Comparison of ENCODE assay signal across 21 cellular contexts in genomic region chr18:59059140-59059539, GRCh38.
A peak's percentile ranks its signal among the peaks of the same experiment; 100 is the strongest.
DNase-seq lines count a peak whose midpoint lies in the region; ATAC-seq, FAIRE-seq and TF ChIP-seq lines count a peak whose summit lies in the region.
"Had no signal": no experiment of that assay in that cellular context is flagged by ENCODE, and none has a peak within 500 bp of the region (broad histone marks: within the 10 kb centered on the region; RNA-seq: fewer than 3 reads in every experiment).

No MANE protein-coding gene starts in this region.

- H3K27me3 ChIP-seq in PC-3 (ENCODE audit: low read length) (no peaks in the 10 kb centered on the region), bronchial epithelial cell (ENCODE audit: control insufficient read depth, insufficient read depth, low read length) (no peaks in the 10 kb centered on the region), GM23248 (replicated peaks; ENCODE audit: insufficient read depth) (no peaks in the 10 kb centered on the region)
- H3K27me3 ChIP-seq: BE2C, BLaER1 had no signal

- WGBS in GM23248 (ENCODE audit: low coverage in 1 of 2, low lambda C conversion rate in 2 of 2, missing lambda C conversion rate in 2 of 2), 2 experiments: 97 to 98% methylated on average over 4 of the region's 4 CpGs

- intact Hi-C loops in PC-3 (cut with micrococcal nuclease): no loop called here

- 0 out of 2 replicates have a peak overlapping the region, but pooled peaks have one; percentile 20 for H2AFZ ChIP-seq in PC-3 (ENCODE audit: low read length)
- H2AFZ ChIP-seq in GM23248: no peak overlapping the region

- H3K9ac ChIP-seq in PC-3 (ENCODE audit: low read length): peak overlapping the region; percentile 63
- H3K9ac ChIP-seq in GM23248: no peak overlapping the region
- H3K9ac ChIP-seq: BLaER1 had no signal

- ATAC-seq in PC-3: peak; percentile 58
- no peak for ATAC-seq in GM21381 (IDR thresholded peaks at IDR 0.05; ENCODE audit: unreplicated experiment)
- ATAC-seq: CD8-positive, alpha-beta T cell had no signal

- H3K79me2 ChIP-seq in PC-3 (ENCODE audit: low read length) (no peaks in the 10 kb centered on the region), GM23248 (ENCODE audit: insufficient read depth) (no peaks in the 10 kb centered on the region)

- POLR2A ChIA-PET in PC-3 (lab: Charles Lee; ENCODE audit: unreplicated experiment): interaction anchor here (0.5 kb wide), 1 partner anchor 94 kb away, joined by 9 read pairs; no protein-coding TSS in a partner anchor

- BruUV-seq in PC-3 (replicated peaks; lab: Mats Ljungman, UMichigan): no TSS peak

- H3K36me3 ChIP-seq in PC-3 (ENCODE audit: low read depth, low read length) (no peaks in the 10 kb centered on the region), bronchial epithelial cell (ENCODE audit: control insufficient read depth, insufficient read depth, low read length) (no peaks in the 10 kb centered on the region), GM23248 (ENCODE audit: low read depth) (no peaks in the 10 kb centered on the region)
- H3K36me3 ChIP-seq: BE2C, BLaER1 had no signal

- in situ Hi-C loops in GM23248 (cut with MboI): no loop called here

- H3K4me3 ChIP-seq in PC-3 (ENCODE audit: low read length) (no peak overlapping the region), bronchial epithelial cell (ENCODE audit: low read depth, low read length) (no peak overlapping the region), GM23248 (no peak overlapping the region)
- H3K4me3 ChIP-seq: BLaER1 had no signal

- no peak for DNase-seq in D721Med (ENCODE audit: insufficient read length, low spot score)
- DNase-seq in PC-3: peak; percentile 67
- DNase-seq in bronchial epithelial cell (ENCODE audit: low read depth): peak; percentile 24
- no peak for DNase-seq in COLO829 (ENCODE audit: low spot score)
- no peak for DNase-seq in GM23248
- no peak for DNase-seq in activated gamma-delta T cell treated with Interleukin-2 at 50 U/mL for 16 hours
- DNase-seq: 8988T; ACHN; BE2C; C1 segment of cervical spinal cord; CD4-positive, alpha-beta T cell; CD8-positive, alpha-beta T cell; COR-L47; DMS79 treated with DMSO at 0.1 percent for 48 hours; GF-D8 had no signal

- H3K9me3 ChIP-seq in PC-3 (ENCODE audit: low read length): no peaks in the 10 kb centered on the region
- H3K9me3 ChIP-seq in GM23248 (ENCODE audit: low read depth): no peaks in the 10 kb centered on the region
- H3K9me3 ChIP-seq: BE2C, BLaER1 had no signal

- FAIRE-seq in D721Med (lab: Jason Lieb, UNC) (peak; percentile 86), bronchial epithelial cell (lab: Jason Lieb, UNC) (no peak)
- FAIRE-seq: A204.1, G401.6, GM12891, GM19239 had no signal

- CTCF ChIA-PET in PC-3 (lab: Charles Lee): no interaction called here

- TF ChIP-seq CTCF in D721Med (IDR thresholded peaks at IDR 0.05; ENCODE audit: insufficient read depth, missing control alignments) (no peak), PC-3 (conservative IDR thresholded peaks at IDR 0.05; ENCODE audit: low read depth, low read length) (no peak), bronchial epithelial cell (IDR thresholded peaks at IDR 0.05; ENCODE audit: insufficient read depth, low read length, severe bottlenecking) (no peak)

- H3K9me2 ChIP-seq in PC-3 (replicated peaks; ENCODE audit: low read length) (no peaks in the 10 kb centered on the region), GM23248 (ENCODE audit: insufficient read depth) (no peaks in the 10 kb centered on the region)

- peak overlapping the region; percentile 43; the same call in 1 of the 2 replicates for H3K4me2 ChIP-seq in PC-3 (ENCODE audit: low read length)
- H3K4me2 ChIP-seq in GM23248 (ENCODE audit: unreplicated experiment): no peak overlapping the region
- H3K4me2 ChIP-seq: BLaER1 had no signal

- no peaks in the 10 kb centered on the region for H4K20me1 ChIP-seq in PC-3 (ENCODE audit: low read length)
- no peaks in the 10 kb centered on the region for H4K20me1 ChIP-seq in GM23248 (ENCODE audit: insufficient read depth)
- H4K20me1 ChIP-seq: BLaER1 had no signal

- H3F3A ChIP-seq in PC-3 (ENCODE audit: low read length, unreplicated experiment): no peaks in the 10 kb centered on the region
- peaks cover 13% of the 10 kb centered on the region for H3F3A ChIP-seq in GM23248 (ENCODE audit: insufficient read depth)

- peaks cover 36% of the 10 kb centered on the region for H3K4me1 ChIP-seq in PC-3 (ENCODE audit: insufficient read depth, low read length)
- H3K4me1 ChIP-seq in GM23248 (ENCODE audit: insufficient read depth): peaks cover 10% of the 10 kb centered on the region
- H3K4me1 ChIP-seq: BE2C had no signal

- peak overlapping the region; percentile 86 for H3K27ac ChIP-seq in PC-3 (ENCODE audit: low read length)
- H3K27ac ChIP-seq in GM23248: no peak overlapping the region
- H3K27ac ChIP-seq: BLaER1 had no signal

Comparison
In these comparisons a context has a peak if more than half of its experiments do, and no peak if none do; other contexts are left out.
1. DNase-seq: peak in PC-3 (single experiment) and bronchial epithelial cell (single experiment); none in D721Med (single experiment), COLO829 (single experiment), GM23248 (single experiment) and activated gamma-delta T cell treated with Interleukin-2 at 50 U/mL for 16 hours (single experiment).